Comparison of ENCODE assay signal across 8 cellular contexts in the genomic region with DNA sequence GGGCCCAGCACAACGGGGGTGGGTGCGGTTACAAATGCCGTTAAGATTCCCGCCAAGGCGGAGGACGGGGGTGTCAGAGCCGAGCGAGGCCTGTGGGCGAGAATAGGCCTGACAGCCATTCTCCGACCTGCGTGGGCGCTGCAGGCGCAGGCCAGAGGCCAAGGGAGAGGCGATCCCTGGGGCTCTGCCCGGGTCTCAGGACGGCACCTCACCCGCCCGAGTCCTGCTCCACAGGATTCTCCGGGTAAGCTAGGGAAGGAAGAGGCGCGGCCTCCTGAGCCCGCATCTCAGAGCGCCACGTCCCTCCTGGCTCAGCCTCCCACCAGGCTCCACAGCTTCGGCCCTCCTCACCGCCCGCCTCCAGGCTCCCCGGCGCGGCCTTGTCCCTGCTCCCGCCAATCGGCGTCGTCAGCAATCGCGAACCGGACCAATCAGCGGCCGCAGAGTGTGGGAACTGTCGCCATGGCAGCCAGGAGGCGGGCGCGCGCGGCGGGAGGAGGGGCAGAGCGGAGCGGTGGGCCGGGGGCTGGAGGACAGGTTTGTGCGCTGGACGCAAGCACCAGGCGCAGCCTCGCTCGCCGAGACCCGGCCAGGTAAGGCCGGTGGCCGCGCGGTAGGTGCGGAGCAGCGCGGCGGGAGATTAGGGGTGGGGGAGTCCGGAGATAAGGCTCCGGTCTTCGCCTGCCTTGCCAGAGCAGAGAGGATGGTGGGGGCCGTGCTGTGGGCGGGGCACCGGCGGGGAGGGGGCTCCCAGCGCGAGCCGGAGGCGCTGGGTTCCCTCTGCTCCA. TPM values are rescaled to one million over a fixed set of nuclear protein-coding genes. Genes with fewer than 3 reads are reported as not detected.
DNase-seq lines count a peak whose midpoint lies in the region; FAIRE-seq and TF ChIP-seq lines count a peak whose summit lies in the region.

A gene (plus strand): TSS at position 504 of the 788 bp plus-strand sequence. CDS start 18,585 bp downstream, outside the sequence.

- intact Hi-C loops in activated naive CD4-positive, alpha-beta T cell treated with anti-CD3 and anti-CD28 coated beads for 36 hours (cut with micrococcal nuclease) = loop anchor here (1.0 to 5.0 kb wide), 13 partner anchors 9 to 1116 kb away; a partner anchor contains a TSS

- peak within 1 kb of the TSS; percentile 75 for H3K4me3 Mint-ChIP-seq in activated naive CD4-positive, alpha-beta T cell treated with anti-CD3 and anti-CD28 coated beads for 36 hours

- H3K27ac Mint-ChIP-seq in activated naive CD4-positive, alpha-beta T cell treated with anti-CD3 and anti-CD28 coated beads for 36 hours = peak within 1 kb of the TSS; percentile 83

- peak within 1 kb of the TSS; percentile 94 for H3K9ac ChIP-seq in neuronal stem cell (ENCODE audit: low read depth, low read length, poor library complexity)

- no peaks in the 10 kb centered on the region for H3K9me3 Mint-ChIP-seq in activated naive CD4-positive, alpha-beta T cell treated with anti-CD3 and anti-CD28 coated beads for 36 hours

- H3K4me3 ChIP-seq in HFF-Myc (replicated peaks; ENCODE audit: low read depth, low read length) (peak within 1 kb of the TSS; percentile 71), neuronal stem cell (ENCODE audit: low read length in 2 of 2) (peak within 1 kb of the TSS; percentile 84 to 86)

- H3K4me1 Mint-ChIP-seq in activated naive CD4-positive, alpha-beta T cell treated with anti-CD3 and anti-CD28 coated beads for 36 hours (ENCODE audit: low read depth) = peaks cover 33% of the 10 kb centered on the region

- peak within 1 kb of the TSS; percentile 15 for H4K91ac ChIP-seq in neuronal stem cell (ENCODE audit: low read depth, low read length, poor library complexity)

- H3K36me3 ChIP-seq in neuronal stem cell (replicated peaks in 1 of 2; ENCODE audit: control insufficient read depth in 2 of 2, insufficient read depth in 2 of 2, low read length in 2 of 2) = no peaks in the 10 kb centered on the region

- no peak within 1 kb of the TSS for H2AK5ac ChIP-seq in neuronal stem cell (ENCODE audit: low read depth, low read length)

- H3K27me3 ChIP-seq in neuronal stem cell (ENCODE audit: control insufficient read depth in 3 of 3, insufficient read depth in 3 of 3, low read depth in 1 of 3, low read length in 3 of 3) = no peaks in the 10 kb centered on the region

- DNase-seq in GM03348 (ENCODE audit: low spot score) (peak; percentile 99), HFF-Myc (ENCODE audit: extremely low read depth, low read depth) (peak; percentile 66), NAMALWA (ENCODE audit: low spot score) (peak; percentile 96), SK-N-DZ (ENCODE audit: low spot score) (peak; percentile 98), frontal cortex (ENCODE audit: low spot score in 2 of 2) (peak; percentile 90 to 95), neuronal stem cell (ENCODE audit: low spot score) (peak; percentile 97)
- DNase-seq in activated naive CD4-positive, alpha-beta T cell treated with anti-CD3 and anti-CD28 coated beads for 36 hours = peak; percentile 98

- FAIRE-seq in frontal cortex (lab: Jason Lieb, UNC) = no peak

- peak within 1 kb of the TSS; percentile 98 for H3K18ac ChIP-seq in neuronal stem cell (ENCODE audit: low read length)

- H3K27ac ChIP-seq in neuronal stem cell (replicated peaks; ENCODE audit: low read length) = peak within 1 kb of the TSS; percentile 82

- H4K8ac ChIP-seq in neuronal stem cell (ENCODE audit: low read depth, low read length) = peak within 1 kb of the TSS; percentile 86

- peak within 1 kb of the TSS; percentile 58 for H3K14ac ChIP-seq in neuronal stem cell (ENCODE audit: low read length)

- H2BK120ac ChIP-seq in neuronal stem cell (ENCODE audit: low read depth, low read length) = peak within 1 kb of the TSS; percentile 16

- peaks cover 4 to 6% of the 10 kb centered on the region in 2 donors for H3K4me1 ChIP-seq in neuronal stem cell (ENCODE audit: control insufficient read depth in 2 of 2, insufficient read depth in 1 of 2, low read depth in 1 of 2, low read length in 2 of 2)

- H3K9me3 ChIP-seq in neuronal stem cell (replicated peaks in 1 of 2; ENCODE audit: control insufficient read depth in 2 of 2, insufficient read depth in 1 of 2, low read depth in 1 of 2, low read length in 2 of 2) = no peaks in the 10 kb centered on the region

- no peaks in the 10 kb centered on the region for H3K27me3 Mint-ChIP-seq in activated naive CD4-positive, alpha-beta T cell treated with anti-CD3 and anti-CD28 coated beads for 36 hours (ENCODE audit: low read depth)

- no CpG with 5 or more reads among the region's 75 CpGs for WGBS in neuronal stem cell (ENCODE audit: extremely low coverage in 2 of 2, insufficient read length in 2 of 2, insufficient replicate concordance in 1 of 2), 2 donors

- CTCF ChIA-PET in activated naive CD4-positive, alpha-beta T cell treated with anti-CD3 and anti-CD28 coated beads for 36 hours (lab: Charles Lee) = interaction anchor here (0.6 to 1.4 kb wide), 5 partner anchors 9 to 74 kb away, joined by 3 to 6 read pairs (median 4); no protein-coding TSS in a partner anchor

- H2AFZ ChIP-seq in neuronal stem cell (ENCODE audit: low read length) = peak within 1 kb of the TSS; percentile 100

- H3K4me2 ChIP-seq in neuronal stem cell (ENCODE audit: insufficient read depth, low read length, poor library complexity, severe bottlenecking) = peak within 1 kb of the TSS; percentile 81

- H3K4ac ChIP-seq in neuronal stem cell (ENCODE audit: low read length) = no peak within 1 kb of the TSS

- peak within 1 kb of the TSS; percentile 85 for H2BK5ac ChIP-seq in neuronal stem cell (ENCODE audit: low read length)

- no peak within 1 kb of the TSS for H2BK12ac ChIP-seq in neuronal stem cell (ENCODE audit: low read length)

- H3K23ac ChIP-seq in neuronal stem cell (ENCODE audit: low read depth, low read length, poor library complexity) = peak within 1 kb of the TSS; percentile 95

- no peaks in the 10 kb centered on the region for H3K36me3 Mint-ChIP-seq in activated naive CD4-positive, alpha-beta T cell treated with anti-CD3 and anti-CD28 coated beads for 36 hours (ENCODE audit: low read depth)

- TF ChIP-seq CTCF in HFF-Myc (IDR thresholded peaks at IDR 0.05; ENCODE audit: low read depth, low read length, missing control alignments) = no peak
- no peak for TF ChIP-seq CTCF in subcutaneous adipose tissue (IDR thresholded peaks at IDR 0.05; ENCODE audit: low read depth)

- peaks cover 2% of the 10 kb centered on the region for H3K79me1 ChIP-seq in neuronal stem cell (ENCODE audit: low read depth, low read length)

- peak within 1 kb of the TSS; percentile 62 for H2BK15ac ChIP-seq in neuronal stem cell (ENCODE audit: low read length)

RNA-seq across cellular contexts. Expression of the gene that starts here (rescaled TPM):
- polyA plus RNA-seq in SK-N-DZ (2014; cell fraction: cytosol; rRNA removed) = 22.8 TPM in 2 replicates
- 17.9 and 18.7 TPM in 2 replicates for polyA plus RNA-seq in SK-N-DZ (2014; cell fraction: nucleus; rRNA removed)
- total RNA-seq in activated naive CD4-positive, alpha-beta T cell treated with anti-CD3 and anti-CD28 coated beads for 36 hours = 10 to 100 TPM; 67.7 to 74.0 TPM
- total RNA-seq in frontal cortex (83.6 TPM), subcutaneous adipose tissue (10 to 100 TPM; 19.0 to 50.9 (median 40.1) TPM)
- polyA plus RNA-seq in neuronal stem cell (2013, experiment 1 of 2) = 92.6 TPM
- polyA plus RNA-seq in neuronal stem cell (2013, experiment 2 of 2) = 91.6 TPM

Comparison
In these comparisons a context has a peak if more than half of its experiments do, and no peak if none do; other contexts are left out.
1. Peak in every context shown above with its lines: DNase-seq, H3K4me3 ChIP-seq and H3K27ac ChIP-seq.